9 cellular contexts compared by ENCODE assay signal in the genomic region with DNA sequence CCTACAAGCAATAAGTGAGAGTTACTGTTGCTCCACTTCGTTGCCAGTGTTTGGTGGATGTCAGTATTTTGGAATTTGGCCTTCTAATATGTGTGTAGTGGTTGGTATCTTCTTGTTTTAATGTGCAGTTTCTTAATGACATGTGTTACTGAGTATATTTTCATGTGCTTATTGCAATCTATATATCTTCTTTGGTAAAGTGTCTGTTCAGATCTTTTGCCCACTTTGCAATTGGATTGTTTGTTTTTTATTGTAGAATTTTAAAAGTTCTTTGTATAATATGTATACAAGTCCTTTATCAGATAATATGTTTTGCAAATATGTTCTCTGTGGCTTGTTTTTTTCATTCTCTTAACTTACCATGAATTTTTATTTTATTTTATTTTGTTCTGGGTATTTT. TPM values are rescaled to one million over a fixed set of nuclear protein-coding genes. Genes with fewer than 3 reads are reported as not detected.
"Had no signal": no experiment of that assay in that cellular context is flagged by ENCODE, and none has a peak within 500 bp of the region (broad histone marks: within the 10 kb centered on the region; RNA-seq: fewer than 3 reads in every experiment).

No MANE protein-coding gene starts in this region.

- DNase-seq: GDM1, GF-D8 had no signal

- H3K4me3 ChIP-seq: GM12878 had no signal

- FAIRE-seq: G401.6, GM12878, GM12891, GM12892, GM18507, GM19239 had no signal

- ATAC-seq: GM12878 had no signal

RNA-seq across cellular contexts. Expression of a gene that starts 7.7 kb away (rescaled TPM):
- total RNA-seq: G401, GM12878 had no signal
- polyA plus RNA-seq: GM12878 had no signal

RNA-seq across cellular contexts. Expression of a gene that starts 34.1 kb away (rescaled TPM):
- total RNA-seq: G401 had no signal
- polyA plus RNA-seq: GM12878 had no signal

RNA-seq across cellular contexts. Expression of a gene that starts 38.2 kb away (rescaled TPM):
- total RNA-seq: G401, GM12878 had no signal
- polyA plus RNA-seq: GM12878 had no signal

RNA-seq across cellular contexts. Expression of a gene that starts 41.5 kb away (rescaled TPM):
- total RNA-seq: G401, GM12878 had no signal

RNA-seq across cellular contexts. Expression of a gene that starts 54.6 kb away (rescaled TPM):
- total RNA-seq: G401, GM12878 had no signal
- polyA plus RNA-seq: GM12878 had no signal
